1 cellular context compared by ENCODE assay signal in the genomic region with DNA sequence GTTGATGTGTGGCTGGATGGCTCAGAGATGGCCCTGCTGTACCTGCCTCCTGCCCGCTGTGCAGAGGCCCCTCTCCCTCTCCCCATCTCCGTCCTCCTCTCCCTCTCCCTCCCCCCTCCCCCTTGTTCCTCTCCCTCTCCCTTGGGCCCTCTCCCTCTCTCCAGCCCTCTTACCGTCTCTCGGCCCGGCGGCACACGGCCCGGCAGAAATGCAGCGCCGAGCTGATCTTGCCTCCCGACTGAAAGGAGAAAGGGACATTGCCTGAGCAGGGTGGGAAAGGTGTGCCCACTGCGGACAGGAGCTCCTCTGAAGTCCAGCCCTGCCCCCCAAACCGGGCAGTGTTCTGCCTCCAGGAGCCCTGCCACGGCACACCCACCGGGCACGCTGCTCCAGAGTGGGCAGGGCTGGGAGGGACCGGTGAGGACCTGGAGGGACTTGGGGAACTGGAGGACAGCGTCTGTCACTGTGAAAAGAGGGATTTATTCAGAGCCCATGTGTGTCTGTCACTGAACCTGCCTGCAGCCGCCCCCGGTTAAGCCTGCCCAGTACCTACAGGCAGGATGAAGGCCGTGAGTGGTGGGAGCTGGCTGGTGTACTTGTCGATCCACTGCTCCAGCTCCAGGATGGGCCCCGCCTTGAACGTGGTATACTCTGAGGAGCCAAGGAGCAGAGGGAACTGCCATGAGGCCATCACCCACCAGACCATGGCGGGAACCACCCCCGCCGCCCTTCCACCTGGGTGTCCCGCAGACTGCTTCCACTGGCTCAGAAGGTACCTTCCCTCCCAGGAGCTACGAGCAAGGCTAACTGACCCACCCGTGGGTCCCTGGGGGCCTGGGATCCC.
TF ChIP-seq lines count a peak whose summit lies in the region.

No MANE protein-coding gene starts in this region.

TF ChIP-seq in HepG2, 621 proteins besides CTCF, POLR2A, EP300 and RAD21:
- TF ChIP-seq PCBP1 (IDR thresholded peaks at IDR 0.05; ENCODE audit: borderline replicate concordance, low read depth, low read length) = 0 out of 2 replicates have a peak, but pooled peaks have one; percentile 33
- TF ChIP-seq ZMYM2 (CRISPR knock-in tag; IDR thresholded peaks at IDR 0.05) = no peak
- TF ChIP-seq KAT7 (CRISPR knock-in tag; IDR thresholded peaks at IDR 0.05; ENCODE audit: borderline replicate concordance) = no peak
- TF ChIP-seq GATA4 (IDR thresholded peaks at IDR 0.05; ENCODE audit: borderline replicate concordance, low read depth) = no peak
- TF ChIP-seq EEA1 (CRISPR knock-in tag; IDR thresholded peaks at IDR 0.05; ENCODE audit: borderline replicate concordance) = no peak
- peak; percentile 51 for TF ChIP-seq AGO2 (optimal IDR thresholded peaks at IDR 0.05; ENCODE audit: low read depth, low read length)
- no peak for TF ChIP-seq DPF2 (CRISPR knock-in tag; IDR thresholded peaks at IDR 0.05; ENCODE audit: borderline replicate concordance, low read depth)
- TF ChIP-seq HNRNPK (IDR thresholded peaks at IDR 0.05; ENCODE audit: low read depth, low read length, poor library complexity, severe bottlenecking) = peak; percentile 65
- 0 out of 2 replicates have a peak, but pooled peaks have one; percentile 31 for TF ChIP-seq RBFOX2 (IDR thresholded peaks at IDR 0.05; ENCODE audit: low read depth, low read length)
